Comparison of ENCODE assay signal across 8 cellular contexts in the genomic region with DNA sequence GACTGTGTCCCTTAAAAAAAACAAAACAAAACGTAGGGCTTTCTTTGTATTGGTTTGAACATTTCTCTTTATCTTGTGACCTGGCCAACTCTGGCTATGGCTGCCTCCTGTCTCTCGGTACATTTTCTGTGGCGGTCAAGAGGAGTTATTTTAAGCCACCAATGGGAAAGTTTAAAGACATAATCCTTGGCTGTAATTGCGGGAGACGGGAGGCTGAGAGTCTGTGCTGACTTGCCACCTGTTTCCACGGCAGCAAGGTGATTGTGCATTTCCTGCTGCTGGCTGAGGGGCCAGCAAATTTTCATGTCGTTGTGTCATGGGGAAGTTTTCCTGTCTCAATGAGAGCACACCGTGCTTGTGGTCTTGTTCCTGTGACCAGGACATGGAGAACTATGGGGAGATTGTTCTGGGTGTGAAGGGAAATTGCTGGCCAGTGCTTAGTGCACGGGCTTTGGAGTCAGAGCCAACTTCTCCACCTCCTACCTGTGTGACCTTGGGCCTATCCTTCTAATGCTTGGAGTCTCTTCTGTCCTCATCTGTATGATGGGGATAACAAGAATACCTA. TPM values are rescaled to one million over a fixed set of nuclear protein-coding genes. Genes with fewer than 3 reads are reported as not detected.
DNase-seq lines count a peak whose midpoint lies in the region; ATAC-seq and TF ChIP-seq lines count a peak whose summit lies in the region.

No MANE protein-coding gene starts in this region.

- TF ChIP-seq POLR2A in body of pancreas (IDR thresholded peaks at IDR 0.05), result peak in 2 of 3 donors; percentile 63 to 67
- no peak for TF ChIP-seq POLR2A in testis (IDR thresholded peaks at IDR 0.05)

- H3K27ac ChIP-seq in body of pancreas (peak overlapping the region; percentile 86 to 91 (median 88)), testis (no peak overlapping the region)

- in situ Hi-C loops in HAP-1 (cut with MboI; ENCODE audit: low sequenced_read_pairs), result no loop called here

- H3K36me3 ChIP-seq in HAP-1 (replicated peaks) (no peaks in the 10 kb centered on the region), body of pancreas (replicated peaks in 1 of 2; ENCODE audit: insufficient read depth in 1 of 2, low read depth in 2 of 2) (no peaks in the 10 kb centered on the region), mucosa of descending colon (ENCODE audit: low read depth) (no peaks in the 10 kb centered on the region), testis (ENCODE audit: low read depth, missing control alignments) (no peaks in the 10 kb centered on the region)

- H3K9me3 ChIP-seq in HAP-1, result no peaks in the 10 kb centered on the region
- H3K9me3 ChIP-seq in body of pancreas, result no peaks in the 10 kb centered on the region
- no peaks in the 10 kb centered on the region for H3K9me3 ChIP-seq in mucosa of descending colon
- H3K9me3 ChIP-seq in testis, result no peaks in the 10 kb centered on the region

- H3K27me3 ChIP-seq in HAP-1 (ENCODE audit: low read depth) (no peaks in the 10 kb centered on the region), body of pancreas (no peaks in the 10 kb centered on the region), testis (no peaks in the 10 kb centered on the region)

- DNase-seq in HAP-1 (ENCODE audit: low spot score in 2 of 2) (peak; percentile 61 to 64), NCI-H2171 (lab: John Stamatoyannopoulos, UW) (peak; percentile 23), body of pancreas (peak; percentile 80 to 91 (median 86)), mucosa of descending colon (peak in 2 of 3 donors; percentile 48 to 61), testis (no peak)

- H3K4me3 ChIP-seq in HAP-1 (no peak overlapping the region), body of pancreas (no peak overlapping the region), mucosa of descending colon (no peak overlapping the region), testis (no peak overlapping the region)

- peaks cover 44% of the 10 kb centered on the region for H3K4me1 ChIP-seq in HAP-1
- H3K4me1 ChIP-seq in body of pancreas, result peaks cover 35% of the 10 kb centered on the region
- peaks cover 51% of the 10 kb centered on the region for H3K4me1 ChIP-seq in mucosa of descending colon (ENCODE audit: low read depth)
- no peaks in the 10 kb centered on the region for H3K4me1 ChIP-seq in testis

- 2 to 8% methylated on average over 8 to 9 of the region's 9 CpGs for WGBS in body of pancreas, 2 donors
- 25 to 41% methylated on average over 9 of the region's 9 CpGs for WGBS in testis, 2 donors

- peak; percentile 91 for ATAC-seq in body of pancreas
- ATAC-seq in mucosa of descending colon, result peak; percentile 54
- ATAC-seq in HG02623 (IDR thresholded peaks at IDR 0.05; ENCODE audit: unreplicated experiment), result no peak
- ATAC-seq in HG02870 (IDR thresholded peaks at IDR 0.05; ENCODE audit: unreplicated experiment), result no peak
- ATAC-seq in GM19455 (IDR thresholded peaks at IDR 0.05; ENCODE audit: unreplicated experiment), result no peak

- intact Hi-C loops in body of pancreas (cut with DNase I) (no loop called here), mucosa of descending colon (cut with DNase I, micrococcal nuclease) (no loop called here), testis (cut with DNase I; ENCODE audit: low total_unique reads) (no loop called here)

- TF ChIP-seq CTCF in body of pancreas (IDR thresholded peaks at IDR 0.05), result no peak
- TF ChIP-seq CTCF in mucosa of descending colon (IDR thresholded peaks at IDR 0.05), result no peak
- no peak for TF ChIP-seq CTCF in testis (IDR thresholded peaks at IDR 0.05)

RNA-seq across cellular contexts. Expression of gene PTPRJ, which starts 11.0 kb away (rescaled TPM):
- total RNA-seq in body of pancreas, result 10 to 100 TPM; 10.9 to 17.1 TPM
- 10 to 100 TPM; 27.8 to 54.6 (median 44.0) TPM for total RNA-seq in mucosa of descending colon
- total RNA-seq in testis, result 1 to 10 TPM; 4.3 to 8.2 TPM
- 6.6 TPM for polyA plus RNA-seq in testis (ENCODE audit: insufficient read depth, low read depth, low replicate concordance)

Comparison
In these comparisons a context has a peak if more than half of its experiments do, and no peak if none do; other contexts are left out.
1. ATAC-seq: peak in body of pancreas (single experiment) and mucosa of descending colon (single experiment); none in HG02623 (single experiment), HG02870 (single experiment) and GM19455 (single experiment).
2. H3K27ac ChIP-seq: peak in body of pancreas (4 of 4); none in testis (0 of 2).